ENCODE assay signal across 14 cellular contexts in genomic region chr10:101123085-101123814, GRCh38. TPM values are rescaled to one million over a fixed set of nuclear protein-coding genes. Genes with fewer than 3 reads are reported as not detected.
DNase-seq lines count a peak whose midpoint lies in the region; ATAC-seq and TF ChIP-seq lines count a peak whose summit lies in the region.
"Had no signal": no experiment of that assay in that cellular context is flagged by ENCODE, and none has a peak within 500 bp of the region (broad histone marks: within the 10 kb centered on the region; RNA-seq: fewer than 3 reads in every experiment).

No MANE protein-coding gene starts in this region.

- no peaks in the 10 kb centered on the region for H3K9me3 ChIP-seq in Panc1 (ENCODE audit: control insufficient read depth, insufficient read depth, low read depth, low read length)
- H3K9me3 ChIP-seq in left ventricle myocardium inferior (replicated peaks), result no peaks in the 10 kb centered on the region
- H3K9me3 ChIP-seq in skeletal muscle satellite cell (replicated peaks; ENCODE audit: low read length), result no peaks in the 10 kb centered on the region

- H3K27me3 ChIP-seq in Panc1 (ENCODE audit: control insufficient read depth, insufficient read depth, low read length) (peaks cover 12% of the 10 kb centered on the region), left ventricle myocardium inferior (ENCODE audit: low read depth) (peaks cover 100% of the 10 kb centered on the region), skeletal muscle satellite cell (ENCODE audit: control insufficient read depth, insufficient read depth, low read length) (peaks cover 97% of the 10 kb centered on the region)

- no peak for TF ChIP-seq CTCF in Panc1 (IDR thresholded peaks at IDR 0.05)
- no peak for TF ChIP-seq CTCF in left ventricle myocardium inferior (IDR thresholded peaks at IDR 0.05; ENCODE audit: borderline replicate concordance)

- no peaks in the 10 kb centered on the region; the same call in 1 of the 2 replicates for H3K4me1 ChIP-seq in Panc1 (ENCODE audit: control insufficient read depth, insufficient read depth, low read length)
- H3K4me1 ChIP-seq in left ventricle myocardium inferior, result peaks cover 24% of the 10 kb centered on the region
- peaks cover 9% of the 10 kb centered on the region for H3K4me1 ChIP-seq in skeletal muscle satellite cell (ENCODE audit: control insufficient read depth, insufficient read depth, low read length)

- CTCF ChIA-PET in Panc1 (lab: Charles Lee), result interaction anchor here (0.6 to 2.6 kb wide), 5 partner anchors 19 to 345 kb away, joined by 3 to 13 read pairs (median 4); no protein-coding TSS in a partner anchor

- H3K27ac ChIP-seq in Panc1 (ENCODE audit: low read length), result no peak overlapping the region
- H3K27ac ChIP-seq in left ventricle myocardium inferior (replicated peaks), result no peak overlapping the region
- H3K27ac ChIP-seq: KMS-11 had no signal

- DNase-seq in NCI-H1417 (lab: John Stamatoyannopoulos, UW) (peak; percentile 54 to 60 (median 56)), NCI-H1417 treated with DMSO at 0.1 percent for 48 hours (lab: John Stamatoyannopoulos, UW) (no peak), Panc1 (ENCODE audit: low read depth, low spot score) (no peak), left ventricle myocardium inferior (no peak), AG20443 (ENCODE audit: low spot score) (no peak)
- DNase-seq in stimulated activated CD4-positive, alpha-beta T cell treated with anti-CD3 and anti-CD28 coated beads, Interleukin-4, amount 100 ng/mL, for 4 hours, result no peak
- DNase-seq: ACHN; activated CD8-positive, alpha-beta memory T cell treated with anti-CD3 and anti-CD28 coated beads for 24 hours; effector CD8-positive, alpha-beta T cell; stimulated activated CD4-positive, alpha-beta T cell treated with anti-CD3 and anti-CD28 coated beads, Interleukin-1b, Interleukin-23, amount 100 ng/mL, for 48 hours had no signal

- no peak overlapping the region for H3K9ac ChIP-seq in skeletal muscle satellite cell (ENCODE audit: low read depth, low read length)
- H3K9ac ChIP-seq: KMS-11 had no signal

- H3K36me3 ChIP-seq in Panc1 (ENCODE audit: control insufficient read depth, insufficient read depth, low read length) (no peaks in the 10 kb centered on the region), left ventricle myocardium inferior (no peaks in the 10 kb centered on the region), skeletal muscle satellite cell (ENCODE audit: insufficient read depth, low read length) (no peaks in the 10 kb centered on the region)

- H3K4me2 ChIP-seq in skeletal muscle satellite cell (ENCODE audit: low read length), result peak overlapping the region; percentile 39
- H3K4me2 ChIP-seq: KMS-11 had no signal

- no TSS peak for BruUV-seq in Panc1 (replicated peaks; lab: Mats Ljungman, UMichigan)

- intact Hi-C loops in Panc1 (cut with micrococcal nuclease; ENCODE audit: unreplicated experiment), result no loop called here
- intact Hi-C loops in left ventricle myocardium inferior (cut with micrococcal nuclease), result no loop called here

- in situ Hi-C loops in Panc1 (cut with HindIII; ENCODE audit: low pct_unique_long_range_greater_than_20kb, low sequenced_read_pairs), result no loop called here

- ATAC-seq in Panc1 (no peak), HG03469 (IDR thresholded peaks at IDR 0.05; ENCODE audit: unreplicated experiment) (no peak)

- POLR2A ChIA-PET in Panc1 (lab: Charles Lee), result interaction anchor here (0.6 kb wide), 2 partner anchors 10 to 69 kb away, joined by 3 to 4 read pairs; no protein-coding TSS in a partner anchor

- H3K4me3 ChIP-seq in Panc1 (ENCODE audit: low read depth in 2 of 2, low read length in 2 of 2), result peak overlapping the region; percentile 5 to 14; a peak in 2 of 4 replicates
- peak overlapping the region; percentile 55 for H3K4me3 ChIP-seq in left ventricle myocardium inferior
- no peak overlapping the region for H3K4me3 ChIP-seq in skeletal muscle satellite cell (ENCODE audit: low read length)

RNA-seq across cellular contexts. Expression of gene TLX1, which starts 7.8 kb away (rescaled TPM):
- 0.13 TPM for total RNA-seq in Panc1 (2021; ENCODE audit: unreplicated experiment)
- polyA plus RNA-seq in Panc1 (2012; ENCODE audit: insufficient read length), result 0.57 TPM
- not detected for total RNA-seq in left ventricle myocardium inferior
- total RNA-seq in skeletal muscle satellite cell (2012; rRNA removed), result not detected in 2 replicates
- total RNA-seq: kidney epithelial cell had no signal

Comparison
In these comparisons a context has a peak if more than half of its experiments do, and no peak if none do; other contexts are left out.
1. DNase-seq: peak in NCI-H1417 (3 of 3); none in NCI-H1417 treated with DMSO at 0.1 percent for 48 hours (single experiment), Panc1 (single experiment), left ventricle myocardium inferior (single experiment), stimulated activated CD4-positive, alpha-beta T cell treated with anti-CD3 and anti-CD28 coated beads, Interleukin-4, amount 100 ng/mL, for 4 hours (0 of 2) and AG20443 (single experiment).